In genomic region chr10:76248781-76249180, GRCh38 we compare ENCODE assay signal across 19 cellular contexts.
"Had no signal": no experiment of that assay in that cellular context is flagged by ENCODE, and none has a peak within 500 bp of the region (broad histone marks: within the 10 kb centered on the region; RNA-seq: fewer than 3 reads in every experiment).

No MANE protein-coding gene starts in this region.

- H3K4me1 ChIP-seq: ascending aorta, Peyer's patch, SJSA1 had no signal

- H3K36me3 ChIP-seq: ascending aorta, Peyer's patch, SJSA1 had no signal

- H3K27ac ChIP-seq: ascending aorta, RWPE1, SJSA1 had no signal

- H3K9me3 ChIP-seq: ascending aorta, Peyer's patch, SJSA1 had no signal

- H3K27me3 ChIP-seq: ascending aorta, Peyer's patch, SJSA1 had no signal

- H3K4me3 ChIP-seq: ascending aorta, K562, Peyer's patch, SJSA1 had no signal

- DNase-seq: activated CD4-positive, alpha-beta memory T cell treated with anti-CD3 and anti-CD28 coated beads, Interleukin-2, amount 10 ng/mL, durations not matched to agents 7 days and 5 days; activated CD4-positive, alpha-beta T cell treated with anti-CD3 and anti-CD28 coated beads for 36 hours; activated CD4-positive, alpha-beta T cell treated with anti-CD3 and anti-CD28 coated beads, Interleukin-2, amount 50 U/mL, for 1 hour; activated T-cell treated with anti-CD3 and anti-CD28 coated beads, Interleukin-2, amount 50 U/mL, for 1 hour; amniotic stem cell; Karpas-422; MM.1S; NCI-H1105 treated with DMSO at 0.1 percent for 48 hours; NCI-H1436 treated with DMSO at 0.1 percent for 48 hours; NCI-H187; NCI-H2081; NCI-H446; NCI-H524; Peyer's patch; SHP77 had no signal
